Comparison of ENCODE assay signal across 1 cellular context in the genomic region with DNA sequence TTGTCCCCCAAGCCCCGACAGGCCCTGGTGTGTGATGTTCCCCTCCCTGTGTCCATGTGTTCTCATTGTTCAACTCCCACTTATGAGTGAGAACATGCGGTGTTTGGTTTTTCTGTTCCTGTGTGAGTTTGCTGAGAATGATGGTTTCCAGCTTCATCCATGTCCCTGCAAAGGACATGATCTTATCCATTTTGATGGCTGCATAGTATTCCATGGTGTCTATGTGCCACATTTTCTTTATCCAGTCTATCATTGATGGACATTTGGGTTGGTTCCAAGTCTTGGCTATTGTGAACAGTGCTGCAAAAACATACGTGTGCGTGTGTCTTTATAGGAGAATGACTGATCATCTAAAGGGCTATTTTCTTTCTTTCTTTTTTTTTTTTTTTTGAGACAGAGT.
TF ChIP-seq lines count a peak whose summit lies in the region.

No MANE protein-coding gene starts in this region.

TF ChIP-seq in K562, 482 proteins besides CTCF, POLR2A, EP300 and RAD21:
- peak; percentile 32 for TF ChIP-seq ZNF146 (CRISPR knock-in tag; IDR thresholded peaks at IDR 0.05; ENCODE audit: unreplicated experiment)
